Comparison of ENCODE assay signal across 1 cellular context in genomic region chr12:26101833-26102232, GRCh38.
TF ChIP-seq lines count a peak whose summit lies in the region.

No MANE protein-coding gene starts in this region.

TF ChIP-seq in H1, 55 proteins besides CTCF, POLR2A, EP300 and RAD21 (continued from another document):
- TF ChIP-seq NRF1 (IDR thresholded peaks at IDR 0.05; ENCODE audit: low read depth, low read length) (no peak), SIN3A (conservative IDR thresholded peaks at IDR 0.05 in 1 of 2, IDR thresholded peaks at IDR 0.05 in 1 of 2; ENCODE audit: low read depth in 1 of 2, low read length in 2 of 2) (no peak), KDM1A (IDR thresholded peaks at IDR 0.05; ENCODE audit: borderline replicate concordance, low read length) (no peak), EZH2 (IDR thresholded peaks at IDR 0.05; ENCODE audit: low read depth, low read length, severe bottlenecking) (no peak), BRCA1 (IDR thresholded peaks at IDR 0.05; ENCODE audit: low read depth, low read length) (no peak), GABPA (IDR thresholded peaks at IDR 0.05; ENCODE audit: borderline replicate concordance, insufficient read depth, low read length) (no peak), MAX (IDR thresholded peaks at IDR 0.05) (no peak), TBP (IDR thresholded peaks at IDR 0.05; ENCODE audit: low read depth, low read length) (no peak), PHF8 (conservative IDR thresholded peaks at IDR 0.05; ENCODE audit: low read depth, low read length) (no peak)
